Comparison of ENCODE assay signal across 23 cellular contexts in the genomic region with DNA sequence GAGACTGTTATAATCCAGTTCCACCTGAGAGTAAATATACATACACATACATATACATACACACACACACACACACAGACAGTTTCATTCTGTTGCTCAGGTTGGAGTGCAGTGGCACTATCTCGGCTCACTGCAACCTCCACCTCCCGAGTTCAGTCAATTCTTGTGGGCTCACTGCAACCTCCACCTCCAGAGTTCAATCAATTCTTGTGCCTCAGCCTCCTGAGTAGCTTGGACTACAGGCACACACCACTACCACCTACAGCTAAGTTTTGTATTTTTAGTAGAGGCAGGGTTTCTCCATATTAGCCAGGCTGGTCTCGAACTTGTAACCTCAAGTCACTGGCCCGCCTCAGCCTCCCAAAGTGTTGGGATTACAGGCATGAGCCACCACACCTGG. TPM values are rescaled to one million over a fixed set of nuclear protein-coding genes. Genes with fewer than 3 reads are reported as not detected.
DNase-seq lines count a peak whose midpoint lies in the region; ATAC-seq, FAIRE-seq and TF ChIP-seq lines count a peak whose summit lies in the region.
"Had no signal": no experiment of that assay in that cellular context is flagged by ENCODE, and none has a peak within 500 bp of the region (broad histone marks: within the 10 kb centered on the region; RNA-seq: fewer than 3 reads in every experiment).

No MANE protein-coding gene starts in this region.

- TF ChIP-seq CTCF in WTC11 (IDR thresholded peaks at IDR 0.05) (no peak), nephron progenitor cell (IDR thresholded peaks at IDR 0.05) (no peak)

- H3K9me3 Mint-ChIP-seq in activated naive CD4-positive, alpha-beta T cell treated with anti-CD3 and anti-CD28 coated beads, Interleukin-2, amount 50 U/mL, for 24 hours: no peaks in the 10 kb centered on the region
- H3K9me3 Mint-ChIP-seq in WTC11 (no peaks in the 10 kb centered on the region), nephron progenitor cell (no peaks in the 10 kb centered on the region)

- peak; percentile 11; the same call in 1 of the 2 replicates for ATAC-seq in WTC11

- peaks cover 2% of the 10 kb centered on the region for H3K36me3 Mint-ChIP-seq in activated naive CD4-positive, alpha-beta T cell treated with anti-CD3 and anti-CD28 coated beads, Interleukin-2, amount 50 U/mL, for 24 hours
- H3K36me3 Mint-ChIP-seq in WTC11 (peaks cover 8% of the 10 kb centered on the region), nephron progenitor cell (ENCODE audit: low read depth) (peaks cover 16% of the 10 kb centered on the region)

- H3K4me3 Mint-ChIP-seq in activated naive CD4-positive, alpha-beta T cell treated with anti-CD3 and anti-CD28 coated beads, Interleukin-2, amount 50 U/mL, for 24 hours: no peak overlapping the region
- no peak overlapping the region for H3K4me3 Mint-ChIP-seq in WTC11
- H3K4me3 Mint-ChIP-seq in nephron progenitor cell: no peak overlapping the region

- peak overlapping the region; percentile 41 for H3K27ac Mint-ChIP-seq in activated naive CD4-positive, alpha-beta T cell treated with anti-CD3 and anti-CD28 coated beads, Interleukin-2, amount 50 U/mL, for 24 hours
- H3K27ac Mint-ChIP-seq in WTC11: peak overlapping the region; percentile 46
- peak overlapping the region; percentile 89 for H3K27ac Mint-ChIP-seq in nephron progenitor cell

- POLR2A ChIA-PET in WTC11 (lab: Charles Lee): interaction anchor here (0.9 kb wide), 1 partner anchor 10 kb away, joined by 4 read pairs; a partner anchor contains a TSS

- no peak for DNase-seq in activated naive CD4-positive, alpha-beta T cell (lab: John Stamatoyannopoulos, UW)
- DNase-seq in GM12891 (ENCODE audit: insufficient read length, low spot score) (no peak), WTC11 (ENCODE audit: low spot score) (no peak), nephron progenitor cell (no peak), NCI-H2107 treated with DMSO at 0.1 percent for 48 hours (lab: John Stamatoyannopoulos, UW; ENCODE audit: unreplicated experiment) (no peak), head of caudate nucleus (no peak)
- DNase-seq: C1 segment of cervical spinal cord; DMS79 treated with DMSO at 0.1 percent for 48 hours; HCEC 1CT; IMR-90; MV-4-11; NCI-H1105 treated with DMSO at 0.1 percent for 48 hours; NCI-H2029 treated with DMSO at 0.1 percent for 48 hours; NCI-H2171; NCI-H345; NCI-H524; NCI-H774; NK-92 treated with Interleukin-12 subunit alpha and Interleukin-12 subunit beta, amount 100 ng/mL, for 24 hours; SHP77 treated with DMSO at 0.1 percent for 48 hours; SK-N-SH had no signal

- peaks cover 14% of the 10 kb centered on the region for H3K4me1 Mint-ChIP-seq in activated naive CD4-positive, alpha-beta T cell treated with anti-CD3 and anti-CD28 coated beads, Interleukin-2, amount 50 U/mL, for 24 hours
- H3K4me1 Mint-ChIP-seq in WTC11 (peaks cover 51% of the 10 kb centered on the region), nephron progenitor cell (peaks cover 15% of the 10 kb centered on the region)

- H3K27me3 Mint-ChIP-seq in activated naive CD4-positive, alpha-beta T cell treated with anti-CD3 and anti-CD28 coated beads, Interleukin-2, amount 50 U/mL, for 24 hours: no peaks in the 10 kb centered on the region
- H3K27me3 Mint-ChIP-seq in WTC11 (ENCODE audit: low read depth): no peaks in the 10 kb centered on the region
- no peaks in the 10 kb centered on the region for H3K27me3 Mint-ChIP-seq in nephron progenitor cell (ENCODE audit: low read depth, poor library complexity)

- TF ChIP-seq POLR2A in GM12891 (IDR thresholded peaks at IDR 0.05; ENCODE audit: low read depth, low read length): no peak

- CTCF ChIA-PET in WTC11 (lab: Charles Lee): interaction anchor here (1.1 to 1.6 kb wide), 3 partner anchors 9 to 514 kb away, joined by 3 to 4 read pairs (median 4); a partner anchor contains a TSS

- intact Hi-C loops in head of caudate nucleus (cut with DNase I): no loop called here

- no peak for FAIRE-seq in GM12891 (lab: Jason Lieb, UNC)
- FAIRE-seq: D721Med, HTR-8/SVneo had no signal

TF ChIP-seq in GM12891, 5 proteins besides CTCF, POLR2A, EP300 and RAD21:
- peak; percentile 19; the same call in 1 of the 2 replicates for TF ChIP-seq POLR2AphosphoS5 (IDR thresholded peaks at IDR 0.05; ENCODE audit: low read depth, low read length)
- no peak for TF ChIP-seq PAX5 (IDR thresholded peaks at IDR 0.05; ENCODE audit: insufficient read depth, low read length, severe bottlenecking)

TF ChIP-seq in WTC11, 78 proteins besides CTCF, POLR2A, EP300 and RAD21:
- no peak for TF ChIP-seq GRHL2 (CRISPR knock-in tag; IDR thresholded peaks at IDR 0.05; ENCODE audit: insufficient replicate concordance, severe bottlenecking)
- TF ChIP-seq, protein P1, sequence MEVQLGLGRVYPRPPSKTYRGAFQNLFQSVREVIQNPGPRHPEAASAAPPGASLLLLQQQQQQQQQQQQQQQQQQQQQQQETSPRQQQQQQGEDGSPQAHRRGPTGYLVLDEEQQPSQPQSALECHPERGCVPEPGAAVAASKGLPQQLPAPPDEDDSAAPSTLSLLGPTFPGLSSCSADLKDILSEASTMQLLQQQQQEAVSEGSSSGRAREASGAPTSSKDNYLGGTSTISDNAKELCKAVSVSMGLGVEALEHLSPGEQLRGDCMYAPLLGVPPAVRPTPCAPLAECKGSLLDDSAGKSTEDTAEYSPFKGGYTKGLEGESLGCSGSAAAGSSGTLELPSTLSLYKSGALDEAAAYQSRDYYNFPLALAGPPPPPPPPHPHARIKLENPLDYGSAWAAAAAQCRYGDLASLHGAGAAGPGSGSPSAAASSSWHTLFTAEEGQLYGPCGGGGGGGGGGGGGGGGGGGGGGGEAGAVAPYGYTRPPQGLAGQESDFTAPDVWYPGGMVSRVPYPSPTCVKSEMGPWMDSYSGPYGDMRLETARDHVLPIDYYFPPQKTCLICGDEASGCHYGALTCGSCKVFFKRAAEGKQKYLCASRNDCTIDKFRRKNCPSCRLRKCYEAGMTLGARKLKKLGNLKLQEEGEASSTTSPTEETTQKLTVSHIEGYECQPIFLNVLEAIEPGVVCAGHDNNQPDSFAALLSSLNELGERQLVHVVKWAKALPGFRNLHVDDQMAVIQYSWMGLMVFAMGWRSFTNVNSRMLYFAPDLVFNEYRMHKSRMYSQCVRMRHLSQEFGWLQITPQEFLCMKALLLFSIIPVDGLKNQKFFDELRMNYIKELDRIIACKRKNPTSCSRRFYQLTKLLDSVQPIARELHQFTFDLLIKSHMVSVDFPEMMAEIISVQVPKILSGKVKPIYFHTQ (CRISPR knock-in tag; IDR thresholded peaks at IDR 0.05): peak; percentile 84
- 0 out of 2 replicates have a peak, but pooled peaks have one; percentile 49 for TF ChIP-seq ZNF671 (CRISPR knock-in tag; IDR thresholded peaks at IDR 0.05)
- no peak for TF ChIP-seq IRF2 (CRISPR knock-in tag; IDR thresholded peaks at IDR 0.05; ENCODE audit: borderline replicate concordance, low read depth)
- no peak; the same call in 1 of the 2 replicates for TF ChIP-seq PRRX2 (CRISPR knock-in tag; IDR thresholded peaks at IDR 0.05)

RNA-seq across cellular contexts. Expression of a gene that starts 8.9 kb away (rescaled TPM):
- 0.99 TPM for polyA plus RNA-seq in GM12891 (2012; ENCODE audit: low read depth, missing spikeins)
- 34.9 to 51.3 TPM (median 51.1 TPM) in 3 replicates for total RNA-seq in WTC11 (2021)

RNA-seq across cellular contexts. Expression of a gene that starts 44.0 kb away (rescaled TPM):
- 723 TPM for polyA plus RNA-seq in GM12891 (2012; ENCODE audit: low read depth, missing spikeins)
- total RNA-seq in WTC11 (2021): 946 to 1,010 TPM (median 968 TPM) in 3 replicates
